Comparison of ENCODE assay signal across 19 cellular contexts in genomic region chr11:56056366-56056765, GRCh38. TPM values are rescaled to one million over a fixed set of nuclear protein-coding genes. Genes with fewer than 3 reads are reported as not detected.
"Had no signal": no experiment of that assay in that cellular context is flagged by ENCODE, and none has a peak within 500 bp of the region (broad histone marks: within the 10 kb centered on the region; RNA-seq: fewer than 3 reads in every experiment).

No MANE protein-coding gene starts in this region.

RNA-seq across cellular contexts. Expression of gene OR5AS1, which starts 28.9 kb away (rescaled TPM):
- total RNA-seq: dermis blood vessel endothelial cell; esophagus mucosa; esophagus squamous epithelium; gastrocnemius medialis; glomerular endothelial cell; heart right ventricle; kidney epithelial cell; left cardiac atrium; left lung; left ventricle myocardium superior; lower leg skin; lower lobe of right lung; lung microvascular endothelial cell; mucosa of gallbladder; naive thymus-derived CD4-positive, alpha-beta T cell; natural killer cell had no signal
- polyA plus RNA-seq: heart right ventricle; keratinocyte; naive thymus-derived CD4-positive, alpha-beta T cell had no signal

RNA-seq across cellular contexts. Expression of gene OR8I2, which starts 36.7 kb away (rescaled TPM):
- total RNA-seq: dermis blood vessel endothelial cell; dorsolateral prefrontal cortex; esophagus mucosa; esophagus squamous epithelium; gastrocnemius medialis; glomerular endothelial cell; heart right ventricle; kidney epithelial cell; left cardiac atrium; left lung; left ventricle myocardium superior; lower leg skin; lower lobe of right lung; lung microvascular endothelial cell; mononuclear cell; mucosa of gallbladder; naive thymus-derived CD4-positive, alpha-beta T cell; natural killer cell had no signal
- polyA plus RNA-seq: heart right ventricle; keratinocyte; naive thymus-derived CD4-positive, alpha-beta T cell had no signal

RNA-seq across cellular contexts. Expression of gene OR8H2, which starts 47.1 kb away (rescaled TPM):
- total RNA-seq: dermis blood vessel endothelial cell; dorsolateral prefrontal cortex; esophagus mucosa; esophagus squamous epithelium; gastrocnemius medialis; glomerular endothelial cell; heart right ventricle; kidney epithelial cell; left cardiac atrium; left lung; left ventricle myocardium superior; lower leg skin; lower lobe of right lung; lung microvascular endothelial cell; mononuclear cell; mucosa of gallbladder; naive thymus-derived CD4-positive, alpha-beta T cell; natural killer cell had no signal
- polyA plus RNA-seq: heart right ventricle; keratinocyte; naive thymus-derived CD4-positive, alpha-beta T cell had no signal
